Comparison of ENCODE assay signal across 8 cellular contexts in the genomic region with DNA sequence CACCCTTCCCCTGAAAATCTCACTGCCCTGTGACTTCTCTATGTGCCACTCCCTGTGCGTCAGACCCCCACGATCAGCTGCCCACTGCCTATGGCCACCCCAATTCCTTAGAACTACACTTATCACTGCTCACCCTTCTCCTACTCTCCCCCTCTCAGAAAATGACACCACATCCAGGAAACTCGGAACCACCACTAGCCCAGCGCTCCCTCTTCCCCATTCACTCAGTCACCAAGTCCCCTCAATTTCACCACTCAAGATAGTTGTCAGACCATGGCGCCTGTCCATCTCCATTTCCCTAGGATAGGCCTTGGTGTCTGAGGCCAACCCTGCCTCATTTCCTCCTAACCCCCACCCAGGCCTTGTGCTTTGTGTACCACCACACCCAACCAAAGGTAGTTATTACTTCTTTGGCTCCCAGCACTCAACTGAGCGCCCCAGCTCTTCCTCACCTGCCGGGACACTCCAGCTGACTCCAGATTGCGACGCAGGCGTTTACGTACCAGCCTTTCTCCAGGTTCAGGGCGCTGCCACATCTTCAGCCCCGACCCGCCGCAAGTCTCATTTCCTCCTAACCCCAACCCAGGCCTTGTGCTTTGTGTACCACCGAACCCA. TPM values are rescaled to one million over a fixed set of nuclear protein-coding genes. Genes with fewer than 3 reads are reported as not detected.
DNase-seq lines count a peak whose midpoint lies in the region; ATAC-seq, FAIRE-seq and TF ChIP-seq lines count a peak whose summit lies in the region.
"Not testable (repeated sequence)": the region's sequence is repeated elsewhere in the genome, so short reads cannot be mapped to it uniquely, and the experiment has no call there.

No MANE protein-coding gene starts in this region.

- H3K27me3 ChIP-seq in BLaER1 treated with 17β-estradiol and CSF1 and Interleukin-3, amounts not matched to agents 10 nM and 100 nM, result peaks cover 22 to 40% (median 30%) of the 10 kb centered on the region in 11 experiments
- H3K27me3 ChIP-seq in RWPE2 (ENCODE audit: insufficient read depth, poor library complexity, severe bottlenecking); astrocyte (ENCODE audit: insufficient read depth, low read length): not testable (repeated sequence)

- peak overlapping the region in 10 of 11 experiments; percentile 33 to 78 (median 63); a peak in 14 of 22 replicates for H3K9ac ChIP-seq in BLaER1 treated with 17β-estradiol and CSF1 and Interleukin-3, amounts not matched to agents 10 nM and 100 nM
- H3K9ac ChIP-seq in astrocyte (ENCODE audit: low read length), result peak overlapping the region; percentile 84

- H3K36me3 ChIP-seq in BLaER1 treated with 17β-estradiol and CSF1 and Interleukin-3, amounts not matched to agents 10 nM and 100 nM, result peaks cover 0 to 13% (median 0%) of the 10 kb centered on the region in 11 experiments; a peak in 4 of 22 replicates
- not testable (repeated sequence) for H3K36me3 ChIP-seq in RWPE2 (ENCODE audit: low read depth); astrocyte (ENCODE audit: insufficient read depth, low read length)

- H3K79me2 ChIP-seq in astrocyte (ENCODE audit: insufficient read depth, low read length), result peaks cover 35% of the 10 kb centered on the region

- peak overlapping the region; percentile 91 for H3K27ac Mint-ChIP-seq in astrocyte (ENCODE audit: unreplicated experiment)
- H3K27ac Mint-ChIP-seq in mesothelial cell of epicardium, result peak overlapping the region; percentile 97
- H3K27ac Mint-ChIP-seq in stimulated activated effector memory CD8-positive, alpha-beta T cell treated with anti-CD3 and anti-CD28 coated beads, Interleukin-12 subunit alpha, Interleukin-12 subunit beta, amount 100 ng/mL, for 72 hours, result peak overlapping the region; percentile 94

- not testable (repeated sequence) for H3K9me3 Mint-ChIP-seq in astrocyte (ENCODE audit: unreplicated experiment); mesothelial cell of epicardium; stimulated activated effector memory CD8-positive, alpha-beta T cell treated with anti-CD3 and anti-CD28 coated beads, Interleukin-12 subunit alpha, Interleukin-12 subunit beta, amount 100 ng/mL, for 72 hours

- not testable (repeated sequence) for H3K27me3 Mint-ChIP-seq in astrocyte (ENCODE audit: low read depth, unreplicated experiment); mesothelial cell of epicardium (ENCODE audit: low read depth)

- peak overlapping the region; percentile 63 to 77 (median 69) for H3K4me3 ChIP-seq in BLaER1 treated with 17β-estradiol and CSF1 and Interleukin-3, amounts not matched to agents 10 nM and 100 nM
- H3K4me3 ChIP-seq in RWPE2 (ENCODE audit: severe bottlenecking) (peak overlapping the region; percentile 64), astrocyte (ENCODE audit: insufficient read depth, low read depth, low read length) (peak overlapping the region; percentile 77), fibroblast of the aortic adventitia (ENCODE audit: low read depth, low read length) (peak overlapping the region; percentile 90)

- H3K4me3 Mint-ChIP-seq in astrocyte (ENCODE audit: unreplicated experiment) (peak overlapping the region; percentile 93), mesothelial cell of epicardium (peak overlapping the region; percentile 95)
- peak overlapping the region; percentile 91 for H3K4me3 Mint-ChIP-seq in stimulated activated effector memory CD8-positive, alpha-beta T cell treated with anti-CD3 and anti-CD28 coated beads, Interleukin-12 subunit alpha, Interleukin-12 subunit beta, amount 100 ng/mL, for 72 hours

- H2AFZ ChIP-seq in astrocyte (ENCODE audit: low read depth, low read length), result peak overlapping the region; percentile 94

- peaks cover 11 to 27% (median 17%) of the 10 kb centered on the region in 11 experiments; a peak in 20 of 22 replicates for H3K9me3 ChIP-seq in BLaER1 treated with 17β-estradiol and CSF1 and Interleukin-3, amounts not matched to agents 10 nM and 100 nM (replicated peaks in 1 of 11)
- H3K9me3 ChIP-seq in RWPE2 (ENCODE audit: severe bottlenecking); astrocyte (ENCODE audit: insufficient read depth, low read depth, low read length): not testable (repeated sequence)

- H3K4me2 ChIP-seq in BLaER1 treated with 17β-estradiol and CSF1 and Interleukin-3, amounts not matched to agents 10 nM and 100 nM, result peak overlapping the region; percentile 65 to 94 (median 84); a peak in 20 of 22 replicates
- peak overlapping the region; percentile 92 for H3K4me2 ChIP-seq in astrocyte (ENCODE audit: low read length)

- H4K20me1 ChIP-seq in BLaER1 treated with 17β-estradiol and CSF1 and Interleukin-3, amounts not matched to agents 10 nM and 100 nM, result not testable (repeated sequence)
- H4K20me1 ChIP-seq in astrocyte (ENCODE audit: insufficient read depth, low read length), result peaks cover 11% of the 10 kb centered on the region

- peak; percentile 17 for ATAC-seq in GM21360 (IDR thresholded peaks at IDR 0.05; ENCODE audit: unreplicated experiment)
- peak; percentile 1 for ATAC-seq in HG03196 (IDR thresholded peaks at IDR 0.05; ENCODE audit: unreplicated experiment)
- ATAC-seq in RWPE2 (ENCODE audit: low read depth), result peak; percentile 18
- ATAC-seq in stimulated activated effector memory CD8-positive, alpha-beta T cell treated with anti-CD3 and anti-CD28 coated beads, Interleukin-12 subunit alpha, Interleukin-12 subunit beta, amount 100 ng/mL, for 72 hours, result not testable (repeated sequence)

- H3K27ac ChIP-seq in BLaER1 treated with 17β-estradiol and CSF1 and Interleukin-3, amounts not matched to agents 10 nM and 100 nM, result peak overlapping the region in 9 of 11 experiments; percentile 8 to 67 (median 37); a peak in 9 of 22 replicates
- not testable (repeated sequence) for H3K27ac ChIP-seq in RWPE2 (ENCODE audit: poor library complexity, severe bottlenecking)
- H3K27ac ChIP-seq in astrocyte (ENCODE audit: low read depth, low read length), result peak overlapping the region; percentile 80

- TF ChIP-seq CTCF in RWPE2 (IDR thresholded peaks at IDR 0.05; ENCODE audit: poor library complexity, severe bottlenecking); astrocyte (IDR thresholded peaks at IDR 0.05; ENCODE audit: insufficient read depth, low read depth, low read length); fibroblast of the aortic adventitia (IDR thresholded peaks at IDR 0.05; ENCODE audit: insufficient read depth, low read length); mesothelial cell of epicardium (IDR thresholded peaks at IDR 0.05; ENCODE audit: unreplicated experiment): not testable (repeated sequence)

- FAIRE-seq in astrocyte (lab: Jason Lieb, UNC), result peak; percentile 9

- H3K4me1 ChIP-seq in BLaER1 treated with 17β-estradiol and CSF1 and Interleukin-3, amounts not matched to agents 10 nM and 100 nM, result peaks cover 10 to 33% (median 13%) of the 10 kb centered on the region in 10 experiments; a peak in 17 of 20 replicates
- H3K4me1 ChIP-seq in RWPE2 (ENCODE audit: insufficient read depth, poor library complexity, severe bottlenecking); astrocyte (ENCODE audit: insufficient read depth, low read length): not testable (repeated sequence)

- not testable (repeated sequence) for DNase-seq in RWPE2 (ENCODE audit: low spot score); astrocyte (ENCODE audit: low read depth); fibroblast of the aortic adventitia (ENCODE audit: low read depth); mesothelial cell of epicardium (ENCODE audit: low spot score in 2 of 2, unreplicated experiment in 2 of 2); stimulated activated effector memory CD8-positive, alpha-beta T cell treated with anti-CD3 and anti-CD28 coated beads, Interleukin-12 subunit alpha, Interleukin-12 subunit beta, amount 100 ng/mL, for 72 hours (ENCODE audit: low spot score in 2 of 2)

- H3K4me1 Mint-ChIP-seq in astrocyte (ENCODE audit: low read depth, unreplicated experiment), result not testable (repeated sequence)
- H3K4me1 Mint-ChIP-seq in mesothelial cell of epicardium, result peaks cover 16% of the 10 kb centered on the region
- H3K4me1 Mint-ChIP-seq in stimulated activated effector memory CD8-positive, alpha-beta T cell treated with anti-CD3 and anti-CD28 coated beads, Interleukin-12 subunit alpha, Interleukin-12 subunit beta, amount 100 ng/mL, for 72 hours, result peaks cover 35% of the 10 kb centered on the region

- H3K36me3 Mint-ChIP-seq in astrocyte (ENCODE audit: low read depth, unreplicated experiment), result peaks cover 15% of the 10 kb centered on the region
- not testable (repeated sequence) for H3K36me3 Mint-ChIP-seq in mesothelial cell of epicardium
- H3K36me3 Mint-ChIP-seq in stimulated activated effector memory CD8-positive, alpha-beta T cell treated with anti-CD3 and anti-CD28 coated beads, Interleukin-12 subunit alpha, Interleukin-12 subunit beta, amount 100 ng/mL, for 72 hours, result peaks cover 18% of the 10 kb centered on the region

RNA-seq across cellular contexts. Expression of gene NUDT16, which starts 0.6 kb away (rescaled TPM):
- total RNA-seq in astrocyte (15.4 and 16.4 TPM in 2 replicates), fibroblast of the aortic adventitia (ENCODE audit: low replicate concordance) (11.5 and 22.0 TPM in 2 replicates), mesothelial cell of epicardium (17.2 to 17.4 TPM (median 17.3 TPM) in 3 replicates)
